In genomic region chr7:10773430-10773829, GRCh38 we compare ENCODE assay signal across 9 cellular contexts.
"Had no signal": no experiment of that assay in that cellular context is flagged by ENCODE, and none has a peak within 500 bp of the region (broad histone marks: within the 10 kb centered on the region; RNA-seq: fewer than 3 reads in every experiment).

No MANE protein-coding gene starts in this region.

- H3K9ac ChIP-seq: GM23248 had no signal

- H3K9me3 ChIP-seq: HAP-1 had no signal

- H3K4me1 Mint-ChIP-seq: H9 had no signal

- H3K4me3 Mint-ChIP-seq: GM23338, H9, HFFc6 had no signal

- H3K4me1 ChIP-seq: HAP-1 had no signal

- H3K4me3 ChIP-seq: GM23248, GM23338, HAP-1 had no signal

- H3K27ac Mint-ChIP-seq: GM23338, H9, HFFc6 had no signal

- DNase-seq: GM23248, GOT3, H7, H9, HCEC 1CT, HFFc6 had no signal

- H3K9me3 Mint-ChIP-seq: GM23338, H9 had no signal

- H3K36me3 ChIP-seq: HAP-1 had no signal

- H3K27ac ChIP-seq: GM23248 had no signal

- H2AFZ ChIP-seq: GM23248, GM23338 had no signal

- ATAC-seq: GM23338, HCT116 had no signal
